In the genomic region with DNA sequence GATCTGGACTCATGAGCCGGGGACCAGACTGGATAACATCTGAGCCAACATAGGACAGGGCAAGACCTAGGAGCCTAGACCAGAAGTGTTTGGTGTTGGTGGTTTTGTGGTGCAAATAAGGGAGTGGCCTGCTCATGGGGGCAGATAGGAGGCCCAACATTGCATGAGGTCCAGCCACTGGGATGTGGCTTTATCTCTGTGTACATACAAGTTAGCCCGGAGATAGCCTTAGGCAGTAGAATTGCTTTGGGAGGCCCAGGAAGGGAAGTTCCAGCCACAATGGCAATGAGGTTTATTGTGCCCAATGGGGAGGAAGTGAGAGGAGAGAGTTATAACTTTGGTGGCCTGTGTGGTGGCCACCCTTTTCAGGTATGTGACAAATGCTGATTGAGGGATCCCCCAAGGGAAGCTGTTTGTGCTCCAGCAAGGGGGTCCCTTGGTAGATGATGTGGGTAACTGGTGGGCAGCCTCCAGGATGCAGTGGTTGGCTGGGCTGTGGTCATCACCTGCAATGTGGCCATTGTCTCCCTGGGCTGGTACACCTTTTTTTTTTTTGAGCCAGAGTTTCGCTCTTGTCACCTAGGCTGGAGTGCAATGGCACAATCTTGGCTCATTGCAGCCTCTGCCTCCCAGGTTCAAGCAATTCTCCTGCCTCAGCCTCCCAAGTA, we compare ENCODE assay signal across 27 cellular contexts. TPM values are rescaled to one million over a fixed set of nuclear protein-coding genes. Genes with fewer than 3 reads are reported as not detected.
DNase-seq lines count a peak whose midpoint lies in the region; ATAC-seq, FAIRE-seq and TF ChIP-seq lines count a peak whose summit lies in the region.
"Had no signal": no experiment of that assay in that cellular context is flagged by ENCODE, and none has a peak within 500 bp of the region (broad histone marks: within the 10 kb centered on the region; RNA-seq: fewer than 3 reads in every experiment).

No MANE protein-coding gene starts in this region.

- POLR2A ChIA-PET in K562 (lab: Yijun Ruan, JAX): interaction anchor here (0.6 to 1.1 kb wide), 2 partner anchors 14 to 217 kb away, joined by 3 read pairs; no protein-coding TSS in a partner anchor

- peaks cover 14% of the 10 kb centered on the region for H3K36me3 ChIP-seq in KOPT-K1 (ENCODE audit: insufficient read depth, low read length)
- no peaks in the 10 kb centered on the region; the same call in 2 of the 3 replicates for H3K36me3 ChIP-seq in K562 (ENCODE audit: control insufficient read depth, insufficient read depth, low read length)
- H3K36me3 ChIP-seq: left ventricle myocardium inferior, pancreas, stomach, transverse colon had no signal

- H3K27ac ChIP-seq in KOPT-K1 (ENCODE audit: low read depth, low read length, poor library complexity, severe bottlenecking): peak overlapping the region; percentile 85
- H3K27ac ChIP-seq in K562 (ENCODE audit: extremely low read depth, low read depth, low read length): no peak overlapping the region; the same call in 1 of the 3 replicates
- H3K27ac ChIP-seq: body of pancreas, C4-2B, left ventricle myocardium inferior, pancreas, stomach, transverse colon, VCaP had no signal

- in situ Hi-C loops in K562 (cut with MboI): no loop called here

- DNase-seq in CMK (ENCODE audit: low read depth): peak; percentile 92
- DNase-seq in OCI-M1 (lab: John Stamatoyannopoulos, UW): peak; percentile 98
- DNase-seq in K562 (ENCODE audit: extremely low read depth in 1 of 4, low spot score in 3 of 4): peak; percentile 61 to 90 (median 74)
- DNase-seq in NCI-H2227 treated with DMSO at 0.1 percent for 48 hours (lab: John Stamatoyannopoulos, UW): no peak
- no peak for DNase-seq in osteocyte (ENCODE audit: extremely low spot score, unreplicated experiment)
- no peak for DNase-seq in activated naive CD4-positive, alpha-beta T cell (lab: John Stamatoyannopoulos, UW)
- DNase-seq: activated CD4-positive, alpha-beta T cell treated with anti-CD3 and anti-CD28 coated beads, Interleukin-2, amount 10 ng/mL, durations not matched to agents 7 days and 5 days; body of pancreas; effector CD8-positive, alpha-beta T cell; foreskin melanocyte; hypothalamus; left ventricle myocardium inferior; naive thymus-derived CD8-positive, alpha-beta T cell; NCI-H1092 treated with DMSO at 0.1 percent for 48 hours; NCI-H2081; NCI-H446; pancreas; right cardiac atrium; stomach; transverse colon had no signal

- intact Hi-C loops in K562 (cut with micrococcal nuclease): no loop called here

- H3K4me1 ChIP-seq in K562 (replicated peaks in 1 of 2; ENCODE audit: control insufficient read depth in 2 of 2, insufficient read depth in 2 of 2, low read length in 2 of 2): peaks cover 22 to 63% of the 10 kb centered on the region in 2 experiments; a peak in 3 of 5 replicates
- H3K4me1 ChIP-seq: body of pancreas, left ventricle myocardium inferior, pancreas, transverse colon had no signal

- H3K27me3 Mint-ChIP-seq in osteocyte (ENCODE audit: unreplicated experiment): peaks cover 72% of the 10 kb centered on the region

- no peaks in the 10 kb centered on the region; a peak in 1 of 5 replicates for H3K27me3 ChIP-seq in K562 (ENCODE audit: control insufficient read depth in 2 of 2, insufficient read depth in 2 of 2, low read length in 2 of 2)
- H3K27me3 ChIP-seq: body of pancreas, pancreas had no signal

- no peaks in the 10 kb centered on the region for H4K20me1 ChIP-seq in K562 (replicated peaks; ENCODE audit: control insufficient read depth, insufficient read depth, low read length)

- no peak overlapping the region for H3K4me3 Mint-ChIP-seq in osteocyte (ENCODE audit: unreplicated experiment)
- H3K4me3 Mint-ChIP-seq: activated CD4-positive, alpha-beta T cell treated with anti-CD3 and anti-CD28 coated beads, Interleukin-2, amount 10 ng/mL, durations not matched to agents 7 days and 5 days; activated T-helper 1 cell treated with anti-CD3 and anti-CD28 coated beads, Interleukin-12 subunit alpha, Interleukin-12 subunit beta, Interleukin-2, Interleukin-4 antibody, amounts not matched to agents 30 ng/mL and 10 ng/mL and 1 ng/mL, durations not matched to agents 14 hours and 24 hours and 36 hours; naive thymus-derived CD8-positive, alpha-beta T cell had no signal

- 24% methylated on average over 3 of the region's 3 CpGs for WGBS in K562 (ENCODE audit: insufficient coverage, low coverage, missing lambda C conversion rate)

- H3K27ac Mint-ChIP-seq in osteocyte (ENCODE audit: unreplicated experiment): no peak overlapping the region
- H3K27ac Mint-ChIP-seq: activated CD4-positive, alpha-beta T cell treated with anti-CD3 and anti-CD28 coated beads, Interleukin-2, amount 10 ng/mL, durations not matched to agents 7 days and 5 days; activated T-helper 1 cell treated with anti-CD3 and anti-CD28 coated beads, Interleukin-12 subunit alpha, Interleukin-12 subunit beta, Interleukin-2, Interleukin-4 antibody, amounts not matched to agents 30 ng/mL and 10 ng/mL and 1 ng/mL, durations not matched to agents 14 hours and 24 hours and 36 hours had no signal

- H3K9ac ChIP-seq in K562 (ENCODE audit: insufficient read depth in 1 of 2, low read depth in 2 of 2, low read length in 2 of 2): no peak overlapping the region; a peak in 1 of 4 replicates

- H3K9me1 ChIP-seq in K562 (ENCODE audit: control insufficient read depth, insufficient read depth, low read length): no peaks in the 10 kb centered on the region

- H2AFZ ChIP-seq in K562 (ENCODE audit: low read depth, low read length): peak overlapping the region; percentile 35; the same call in 1 of the 2 replicates

- no peak for TF ChIP-seq POLR2A in K562 (conservative IDR thresholded peaks at IDR 0.05)

- H3K9me3 ChIP-seq in KOPT-K1 (ENCODE audit: insufficient read depth, low read length, poor library complexity, severe bottlenecking) (no peaks in the 10 kb centered on the region), K562 (replicated peaks; ENCODE audit: control insufficient read depth, insufficient read depth, low read depth, low read length) (no peaks in the 10 kb centered on the region)
- H3K9me3 ChIP-seq: body of pancreas, left ventricle myocardium inferior, pancreas, stomach, transverse colon had no signal

- FAIRE-seq in K562 (lab: Jason Lieb, UNC): peak; percentile 92
- FAIRE-seq: H54, pancreas had no signal

- H3K9me3 Mint-ChIP-seq in osteocyte (ENCODE audit: unreplicated experiment): no peaks in the 10 kb centered on the region
- H3K9me3 Mint-ChIP-seq: activated T-helper 1 cell treated with anti-CD3 and anti-CD28 coated beads, Interleukin-12 subunit alpha, Interleukin-12 subunit beta, Interleukin-2, Interleukin-4 antibody, amounts not matched to agents 30 ng/mL and 10 ng/mL and 1 ng/mL, durations not matched to agents 14 hours and 24 hours and 36 hours had no signal

- peaks cover 41% of the 10 kb centered on the region for H3K79me2 ChIP-seq in K562 (ENCODE audit: control insufficient read depth, insufficient read depth, low read length)

- peak overlapping the region; percentile 63 for H3K4me2 ChIP-seq in K562 (ENCODE audit: insufficient read depth, low read length)

- peak; percentile 81 for TF ChIP-seq EP300 in K562 (IDR thresholded peaks at IDR 0.05; ENCODE audit: low read length)

- no peaks in the 10 kb centered on the region for H3K4me1 Mint-ChIP-seq in osteocyte (ENCODE audit: unreplicated experiment)
- H3K4me1 Mint-ChIP-seq: activated CD4-positive, alpha-beta T cell treated with anti-CD3 and anti-CD28 coated beads, Interleukin-2, amount 10 ng/mL, durations not matched to agents 7 days and 5 days had no signal

- TF ChIP-seq RAD21 in K562 (CRISPR knock-in tag; conservative IDR thresholded peaks at IDR 0.05 in 1 of 2, IDR thresholded peaks at IDR 0.05 in 1 of 2): peak; percentile 27 to 36; a peak in 3 of 4 replicates

- CTCF ChIA-PET in K562 (lab: Yijun Ruan, JAX; ENCODE audit: low intra/inter-chr PET ratio): no interaction called here

- H3K36me3 Mint-ChIP-seq in osteocyte (ENCODE audit: unreplicated experiment): no peaks in the 10 kb centered on the region

- H3K4me3 ChIP-seq in K562: no peak overlapping the region
- H3K4me3 ChIP-seq: body of pancreas, left ventricle myocardium inferior, pancreas, stomach, transverse colon had no signal

- no TSS peak for BruUV-seq in K562 (replicated peaks; lab: Mats Ljungman, UMichigan)

- TF ChIP-seq CTCF in K562 (IDR thresholded peaks at IDR 0.05 in 2 of 3, conservative IDR thresholded peaks at IDR 0.05 in 1 of 3; ENCODE audit: insufficient read depth in 2 of 3, low read depth in 1 of 3, low read length in 3 of 3) (no peak), osteocyte (IDR thresholded peaks at IDR 0.05) (no peak)

- ATAC-seq in K562 (peak; percentile 88), HG03342 (IDR thresholded peaks at IDR 0.05; ENCODE audit: unreplicated experiment) (no peak)
- ATAC-seq: body of pancreas; esophagus mucosa; naive thymus-derived CD8-positive, alpha-beta T cell; right cardiac atrium had no signal

TF ChIP-seq in K562, 482 proteins besides CTCF, POLR2A, EP300 and RAD21 (continues in another document):
- TF ChIP-seq ZNF121 (CRISPR knock-in tag; conservative IDR thresholded peaks at IDR 0.05): no peak

RNA-seq across cellular contexts. Expression of gene LMO2, which starts 6.4 kb away (rescaled TPM):
- 49.1 and 50.2 TPM in 2 replicates for total RNA-seq in K562 (2011; cell fraction: chromatin; rRNA removed; ENCODE audit: low replicate concordance)
- 42.2 and 44.7 TPM in 2 replicates for total RNA-seq in K562 (2011; cell fraction: nucleolus; rRNA removed)
- total RNA-seq in K562 (2011; cell fraction: nucleoplasm; rRNA removed): 44.7 and 67.3 TPM in 2 replicates
- 93.1 and 104 TPM in 2 replicates for total RNA-seq in K562 (2014; rRNA removed)
- total RNA-seq in K562 (2014; rRNA removed; fragmentation: Illumina TruSeq; extraction: Trizol): 85.1 and 96.3 TPM in 2 replicates
- 39.2 and 41.5 TPM in 2 replicates for total RNA-seq in K562 (2015; rRNA removed; fragmentation: Illumina TruSeq; extraction: Trizol)
- total RNA-seq in K562 (2021): 87.3 and 96.2 TPM in 2 replicates
- polyA plus RNA-seq in K562 (2011; rRNA removed): 79.9 and 126 TPM in 2 replicates
- polyA plus RNA-seq in K562 (2011; cell fraction: cytosol; rRNA removed): 57.1 and 58.2 TPM in 2 replicates
- 75.1 and 102 TPM in 2 replicates for polyA plus RNA-seq in K562 (2011; cell fraction: nucleus; rRNA removed)
- polyA plus RNA-seq in K562 (2012): 22.8 and 56.1 TPM in 2 replicates
- 90.9 and 91.5 TPM in 2 replicates for polyA plus RNA-seq in K562 (2014; fragmentation: Illumina TruSeq; extraction: Trizol)
- 10 to 100 TPM in 1 of 2 experiments, 1 to 10 TPM in 1; 6.9 to 19.6 TPM for polyA plus RNA-seq in K562 (2014; fragmentation: Nextera tagmentation; extraction: Ambion mirVana)
- polyA plus RNA-seq in K562 (2014; rRNA removed): 98.0 and 118 TPM in 2 replicates
- polyA minus RNA-seq in K562 (2011; rRNA and poly(A)+ RNA removed): 48.8 and 65.2 TPM in 2 replicates
- 20.9 and 37.0 TPM in 2 replicates for polyA minus RNA-seq in K562 (2011; cell fraction: cytosol; rRNA and poly(A)+ RNA removed)
- 39.8 and 45.0 TPM in 2 replicates for polyA minus RNA-seq in K562 (2011; cell fraction: nucleus; rRNA and poly(A)+ RNA removed)
- total RNA-seq in osteocyte: 0.55 and 0.70 TPM in 2 replicates
- total RNA-seq: activated CD4-positive, alpha-beta T cell treated with anti-CD3 and anti-CD28 coated beads, Interleukin-2, amount 10 ng/mL, durations not matched to agents 7 days and 5 days; activated T-helper 1 cell treated with anti-CD3 and anti-CD28 coated beads, Interleukin-12 subunit alpha, Interleukin-12 subunit beta, Interleukin-2, Interleukin-4 antibody, amounts not matched to agents 30 ng/mL and 10 ng/mL and 1 ng/mL, durations not matched to agents 14 hours and 24 hours and 36 hours had no signal
- polyA plus RNA-seq: naive thymus-derived CD8-positive, alpha-beta T cell had no signal

Comparison
In these comparisons a context has a peak if more than half of its experiments do, and no peak if none do; other contexts are left out.
1. DNase-seq: peak in CMK (single experiment), OCI-M1 (single experiment) and K562 (4 of 4); none in NCI-H2227 treated with DMSO at 0.1 percent for 48 hours (single experiment), osteocyte (single experiment) and activated naive CD4-positive, alpha-beta T cell (0 of 4).
2. RNA of gene LMO2, which starts 6.4 kb away (total RNA-seq): 39.2 to 104 TPM in K562; 0.55 to 0.70 TPM in osteocyte; every median in the first group is over 10 times any median in the second.